In the genomic region with DNA sequence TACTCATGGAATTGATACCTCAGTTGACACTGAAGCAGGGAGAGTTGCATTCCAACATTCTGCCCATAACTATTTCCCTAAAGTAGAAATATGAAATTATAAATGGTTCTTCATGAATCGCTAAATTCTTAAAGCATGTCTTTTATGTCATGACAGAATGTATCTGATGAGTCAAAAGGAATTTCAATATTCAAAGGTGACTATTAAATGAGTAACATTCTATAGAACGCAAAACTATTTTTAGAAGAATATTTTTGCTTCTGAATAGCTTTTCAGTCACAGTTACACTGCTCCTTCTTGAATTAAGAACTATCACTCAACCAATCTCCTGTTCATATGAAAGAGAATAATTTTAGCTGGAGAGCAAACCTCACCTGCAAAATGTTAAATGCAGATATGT, we compare ENCODE assay signal across 26 cellular contexts.
"Had no signal": no experiment of that assay in that cellular context is flagged by ENCODE, and none has a peak within 500 bp of the region (broad histone marks: within the 10 kb centered on the region; RNA-seq: fewer than 3 reads in every experiment).

No MANE protein-coding gene starts in this region.

- H3K4me2 ChIP-seq: hepatocyte, smooth muscle cell had no signal

- H3K27ac ChIP-seq: hepatocyte, left ventricle myocardium inferior, neutrophil, pancreas, psoas muscle, right lobe of liver, stomach, transverse colon had no signal

- H2AFZ ChIP-seq: hepatocyte had no signal

- H3K27me3 ChIP-seq: hepatocyte, neutrophil, pancreas, right lobe of liver, stomach, transverse colon had no signal

- H3K4me1 ChIP-seq: left ventricle myocardium inferior, pancreas, psoas muscle, right lobe of liver, stomach, transverse colon had no signal

- H3K36me3 ChIP-seq: left ventricle myocardium inferior, neutrophil, pancreas, right lobe of liver, stomach, transverse colon had no signal

- H3K79me2 ChIP-seq: hepatocyte had no signal

- ATAC-seq: activated CD4-positive, alpha-beta T cell treated with anti-CD3 and anti-CD28 coated beads for 36 hours; activated naive CD4-positive, alpha-beta T cell treated with anti-CD3 and anti-CD28 coated beads, Interleukin-2, amount 50 U/mL, for 72 hours; activated T-helper 17 cell treated with anti-CD3 and anti-CD28 coated beads, Interleukin-2, amount 50 U/mL, for 72 hours; natural killer cell treated with Interleukin-12 subunit alpha and Interleukin-12 subunit beta and Interleukin-15 and Interleukin-18, amount 100 ng/mL, for 72 hours; pancreas; psoas muscle; right lobe of liver; stimulated activated memory B cell treated with anti-CD40 and anti-IgM and Interleukin-4, amounts not matched to agents 10 μg/mL and 1 μg/mL and 100 μg/mL, for 72 hours had no signal

- DNase-seq: activated B cell treated with CpG ODN at 0.5 μM for 24 hours; activated CD4-positive, alpha-beta T cell treated with anti-CD3 and anti-CD28 coated beads for 36 hours; activated CD4-positive, alpha-beta T cell treated with anti-CD3 and anti-CD28 coated beads, Interleukin-2, amount 50 U/mL, for 4 hours; activated CD8-positive, alpha-beta memory T cell treated with anti-CD3 and anti-CD28 coated beads for 24 hours; activated CD8-positive, alpha-beta memory T cell treated with anti-CD3 and anti-CD28 coated beads, Interleukin-2, amount 50 U/mL, for 4 hours; activated T-cell treated with anti-CD3 and anti-CD28 coated beads, Interleukin-2, amount 50 U/mL, for 24 hours; aorta; cortex of kidney; foreskin fibroblast; glutamatergic neuron; left ventricle myocardium inferior; pancreas; psoas muscle; right lobe of liver; stimulated activated CD4-positive, alpha-beta T cell treated with anti-CD3 and anti-CD28 coated beads, Interleukin-15, amount 100 ng/mL, for 24 hours; stomach; T1000; transverse colon had no signal

- H3K4me3 ChIP-seq: hepatocyte, left ventricle myocardium inferior, pancreas, psoas muscle, right lobe of liver, smooth muscle cell, stomach, transverse colon had no signal

- H3K9me3 ChIP-seq: neutrophil, pancreas, psoas muscle, right lobe of liver, stomach, transverse colon had no signal

- FAIRE-seq: urothelium cell line had no signal
